15 cellular contexts compared by ENCODE assay signal in genomic region chr10:97868134-97868685, GRCh38. TPM values are rescaled to one million over a fixed set of nuclear protein-coding genes. Genes with fewer than 3 reads are reported as not detected.
"Had no signal": no experiment of that assay in that cellular context is flagged by ENCODE, and none has a peak within 500 bp of the region (broad histone marks: within the 10 kb centered on the region; RNA-seq: fewer than 3 reads in every experiment).

No MANE protein-coding gene starts in this region.

- H3K27me3 ChIP-seq: ovary had no signal

- H3K4me3 Mint-ChIP-seq: activated naive CD4-positive, alpha-beta T cell treated with anti-CD3 and anti-CD28 coated beads, Interleukin-2, amount 50 U/mL, for 24 hours; nephron progenitor cell had no signal

- H3K27ac ChIP-seq: lower lobe of right lung, ovary, stomach, thoracic aorta had no signal

- H3K4me3 ChIP-seq: lower lobe of right lung, mucosa of descending colon, ovary, stomach, thoracic aorta had no signal

- H3K27me3 Mint-ChIP-seq: activated naive CD4-positive, alpha-beta T cell treated with anti-CD3 and anti-CD28 coated beads, Interleukin-2, amount 50 U/mL, for 24 hours had no signal

- H3K9me3 Mint-ChIP-seq: activated naive CD4-positive, alpha-beta T cell treated with anti-CD3 and anti-CD28 coated beads, Interleukin-2, amount 50 U/mL, for 24 hours; nephron progenitor cell had no signal

- H3K9me3 ChIP-seq: lower lobe of right lung, mucosa of descending colon, ovary, stomach, thoracic aorta had no signal

- H3K36me3 ChIP-seq: lower lobe of right lung, ovary, stomach, thoracic aorta had no signal

- H3K36me3 Mint-ChIP-seq: activated naive CD4-positive, alpha-beta T cell treated with anti-CD3 and anti-CD28 coated beads, Interleukin-2, amount 50 U/mL, for 24 hours had no signal

- DNase-seq: activated CD4-positive, alpha-beta T cell treated with anti-CD3 and anti-CD28 coated beads, Interleukin-2, amount 50 U/mL, for 1 hour; activated effector memory CD4-positive, alpha-beta T cell treated with Interleukin-2 at 50 U/mL for 16 hours; activated T-cell treated with anti-CD3 and anti-CD28 coated beads, Interleukin-2, amount 50 U/mL, for 1 hour; cerebellar nuclear complex; dermis blood vessel endothelial cell; lower lobe of right lung; mucosa of descending colon; nephron progenitor cell; ovary; stimulated activated CD4-positive, alpha-beta T cell treated with anti-CD3 and anti-CD28 coated beads, Interleukin-4, amount 100 ng/mL, for 4 hours; stomach; T-helper 2 cell had no signal

- H3K27ac Mint-ChIP-seq: activated naive CD4-positive, alpha-beta T cell treated with anti-CD3 and anti-CD28 coated beads, Interleukin-2, amount 50 U/mL, for 24 hours; nephron progenitor cell had no signal

RNA-seq across cellular contexts. Expression of gene GOLGA7B, which starts 18.6 kb away (rescaled TPM):
- total RNA-seq: glomerular endothelial cell had no signal
